ENCODE assay signal across 2 cellular contexts in genomic region chr17:80766290-80766689, GRCh38.
TF ChIP-seq lines count a peak whose summit lies in the region.

No MANE protein-coding gene starts in this region.

TF ChIP-seq in GM12891, 5 proteins besides CTCF, POLR2A, EP300 and RAD21 (continued from another document):
- no peak for TF ChIP-seq TAF1 (IDR thresholded peaks at IDR 0.05; ENCODE audit: low read depth, low read length)
- TF ChIP-seq POLR2AphosphoS5 (IDR thresholded peaks at IDR 0.05; ENCODE audit: low read depth, low read length), result no peak
- TF ChIP-seq PAX5 (IDR thresholded peaks at IDR 0.05; ENCODE audit: insufficient read depth, low read length, severe bottlenecking), result no peak
- TF ChIP-seq POU2F2 (IDR thresholded peaks at IDR 0.05; ENCODE audit: low read depth, low read length), result no peak

TF ChIP-seq in HepG2, 621 proteins besides CTCF, POLR2A, EP300 and RAD21 (continued from another document):
- TF ChIP-seq ARNTL (CRISPR knock-in tag; IDR thresholded peaks at IDR 0.05) (no peak), ZNF446 (CRISPR knock-in tag; IDR thresholded peaks at IDR 0.05) (no peak), HOXA5 (CRISPR knock-in tag; IDR thresholded peaks at IDR 0.05) (no peak), PAWR (CRISPR knock-in tag; IDR thresholded peaks at IDR 0.05; ENCODE audit: borderline replicate concordance) (no peak), TEAD3 (CRISPR knock-in tag; optimal IDR thresholded peaks at IDR 0.05; ENCODE audit: borderline replicate concordance) (no peak), AGO2 (optimal IDR thresholded peaks at IDR 0.05; ENCODE audit: low read depth, low read length) (no peak), ZNF431 (CRISPR knock-in tag; IDR thresholded peaks at IDR 0.05; ENCODE audit: borderline replicate concordance, low read depth) (no peak), SETDB1 (CRISPR knock-in tag; IDR thresholded peaks at IDR 0.05; ENCODE audit: borderline replicate concordance) (no peak)
